Comparison of ENCODE assay signal across 8 cellular contexts in the genomic region with DNA sequence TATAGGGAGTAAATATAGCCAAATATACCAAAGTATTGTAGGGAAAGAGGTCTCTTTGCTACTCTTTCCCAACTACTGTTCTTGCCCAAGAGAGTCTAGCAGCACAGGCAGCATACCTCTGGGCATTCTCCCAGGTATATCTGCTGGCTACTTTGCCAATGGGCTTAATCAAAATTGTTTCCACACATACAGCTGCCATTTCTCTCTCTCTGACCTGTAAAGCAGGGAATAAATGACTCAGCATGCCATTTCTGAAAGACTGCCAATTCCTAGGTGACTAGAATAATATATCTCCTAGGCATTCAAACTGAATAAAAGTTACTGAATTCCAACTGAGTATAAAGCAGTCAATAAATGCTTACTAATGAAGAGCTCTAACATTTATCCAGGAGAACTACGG. TPM values are rescaled to one million over a fixed set of nuclear protein-coding genes. Genes with fewer than 3 reads are reported as not detected.
DNase-seq lines count a peak whose midpoint lies in the region; ATAC-seq and TF ChIP-seq lines count a peak whose summit lies in the region.

No MANE protein-coding gene starts in this region.

- H3K27me3 ChIP-seq in ACC112 (ENCODE audit: insufficient read depth, low read length) (no peaks in the 10 kb centered on the region), adrenal gland (no peaks in the 10 kb centered on the region), WERI-Rb-1 (ENCODE audit: insufficient read depth, low read depth, severe bottlenecking) (no peaks in the 10 kb centered on the region)

- intact Hi-C loops in adrenal gland (cut with DNase I) (no loop called here), left ventricle myocardium superior (cut with micrococcal nuclease) (no loop called here)

- H3K79me2 ChIP-seq in ACC112 (ENCODE audit: control insufficient read depth, insufficient read depth, low read length, unreplicated experiment): peaks cover 6% of the 10 kb centered on the region

- H3K9me3 ChIP-seq in adrenal gland (replicated peaks in 1 of 3) (no peaks in the 10 kb centered on the region), WERI-Rb-1 (ENCODE audit: severe bottlenecking) (no peaks in the 10 kb centered on the region)

- DNase-seq in HS-27A (ENCODE audit: low read depth): peak; percentile 3
- peak in 5 of 7 donors; percentile 49 to 68 (median 66) for DNase-seq in adrenal gland
- no peak for DNase-seq in left ventricle myocardium superior
- DNase-seq in WERI-Rb-1: no peak
- no peak for DNase-seq in hippocampal formation (lab: John Stamatoyannopoulos, UW)
- no peak for DNase-seq in NCI-H187 (lab: John Stamatoyannopoulos, UW)

- TF ChIP-seq CTCF in adrenal gland (IDR thresholded peaks at IDR 0.05): no peak
- no peak for TF ChIP-seq CTCF in WERI-Rb-1 (IDR thresholded peaks at IDR 0.05; ENCODE audit: low read depth, low read length)

- no peak for TF ChIP-seq POLR2A in adrenal gland (IDR thresholded peaks at IDR 0.05)

- H3K4me3 ChIP-seq in ACC112 (ENCODE audit: low read depth, low read length) (no peak overlapping the region), adrenal gland (no peak overlapping the region), WERI-Rb-1 (ENCODE audit: low read depth, low read length) (no peak overlapping the region)

- 23 to 49% (median 33%) methylated on average over 1 of the region's 1 CpG for WGBS in adrenal gland, 4 donors

- peaks cover 14% of the 10 kb centered on the region for H3K4me1 ChIP-seq in ACC112 (ENCODE audit: control insufficient read depth, insufficient read depth, low read length, unreplicated experiment)
- peaks cover 8 to 57% of the 10 kb centered on the region in 2 donors for H3K4me1 ChIP-seq in adrenal gland (replicated peaks in 1 of 2)

- ATAC-seq in left ventricle myocardium superior: peak; percentile 98
- ATAC-seq in HG03045 (IDR thresholded peaks at IDR 0.05; ENCODE audit: unreplicated experiment): no peak

- H2AFZ ChIP-seq in ACC112 (ENCODE audit: low read length, unreplicated experiment): no peak overlapping the region

- H3K36me3 ChIP-seq in ACC112 (ENCODE audit: insufficient read depth, low read length): peaks cover 42% of the 10 kb centered on the region
- H3K36me3 ChIP-seq in adrenal gland (replicated peaks in 1 of 2): peaks cover 0 to 74% of the 10 kb centered on the region in 2 donors
- peaks cover 47% of the 10 kb centered on the region for H3K36me3 ChIP-seq in WERI-Rb-1

- H3K27ac ChIP-seq in ACC112 (ENCODE audit: low read depth, low read length) (peak overlapping the region; percentile 47), adrenal gland (peak overlapping the region in 4 of 5 donors; percentile 0 to 34 (median 26)), WERI-Rb-1 (no peak overlapping the region)

RNA-seq across cellular contexts. Expression of a gene that starts 44.6 kb away (rescaled TPM):
- total RNA-seq in adrenal gland: 1,000 to 10,000 TPM in 1 of 8 donors, 100 to 1,000 TPM in 7; 229 to 1,153 (median 673) TPM
- polyA plus RNA-seq in adrenal gland: 100 to 1,000 TPM in 2 of 3 donors, 10 to 100 TPM in 1; 82.4 to 581 (median 196) TPM
- 117 TPM for total RNA-seq in left ventricle myocardium superior

Comparison
In these comparisons a context has a peak if more than half of its experiments do, and no peak if none do; other contexts are left out.
1. DNase-seq: peak in HS-27A (single experiment) and adrenal gland (5 of 7); none in left ventricle myocardium superior (single experiment), WERI-Rb-1 (single experiment), hippocampal formation (0 of 2) and NCI-H187 (0 of 2).